15 cellular contexts compared by ENCODE assay signal in genomic region chr2:49988301-49988700, GRCh38.
DNase-seq lines count a peak whose midpoint lies in the region; TF ChIP-seq lines count a peak whose summit lies in the region.
"Had no signal": no experiment of that assay in that cellular context is flagged by ENCODE, and none has a peak within 500 bp of the region (broad histone marks: within the 10 kb centered on the region; RNA-seq: fewer than 3 reads in every experiment).

No MANE protein-coding gene starts in this region.

- H3K27ac ChIP-seq in colonic mucosa, result no peak overlapping the region
- H3K27ac ChIP-seq: C4-2B had no signal

- H3K4me3 Mint-ChIP-seq in nephron, result peak overlapping the region in 1 of 3 experiments; percentile 30
- H3K4me3 Mint-ChIP-seq: CD4-positive, alpha-beta memory T cell; GM23338; IgD-negative memory B cell had no signal

- peaks cover 4% of the 10 kb centered on the region for H3K36me3 Mint-ChIP-seq in nephron (ENCODE audit: low read depth)
- H3K36me3 Mint-ChIP-seq: CD4-positive, alpha-beta memory T cell; IgD-negative memory B cell had no signal

- H3K4me3 ChIP-seq in kidney epithelial cell (ENCODE audit: low read depth, low read length) (no peak overlapping the region), colonic mucosa (no peak overlapping the region)
- H3K4me3 ChIP-seq: GM23338 had no signal

- DNase-seq in ACHN, result peak; percentile 61
- peak; percentile 70 for DNase-seq in NCI-H146 (lab: John Stamatoyannopoulos, UW)
- peak; percentile 37 for DNase-seq in kidney epithelial cell (ENCODE audit: low read depth)
- no peak for DNase-seq in pons (ENCODE audit: low spot score)
- no peak for DNase-seq in cortex of kidney (lab: John Stamatoyannopoulos, UW)
- no peak for DNase-seq in stimulated activated CD4-positive, alpha-beta T cell treated with anti-CD3 and anti-CD28 coated beads, Interleukin-12 subunit alpha, Interleukin-12 subunit beta, amount 100 ng/mL, for 4 hours
- no peak for DNase-seq in colonic mucosa
- DNase-seq: BE2C; CD4-positive, alpha-beta memory T cell; COR-L47; H7 had no signal

- peak overlapping the region; percentile 83 to 96 (median 94) for H3K27ac Mint-ChIP-seq in nephron
- H3K27ac Mint-ChIP-seq: CD4-positive, alpha-beta memory T cell; GM23338; IgD-negative memory B cell had no signal

- no peaks in the 10 kb centered on the region for H3K27me3 Mint-ChIP-seq in nephron (ENCODE audit: low read depth)
- H3K27me3 Mint-ChIP-seq: CD4-positive, alpha-beta memory T cell had no signal

- intact Hi-C loops in colonic mucosa (cut with DNase I), result no loop called here

- H3K9me3 ChIP-seq in colonic mucosa, result no peaks in the 10 kb centered on the region
- H3K9me3 ChIP-seq: BE2C had no signal

- no peak for TF ChIP-seq CTCF in kidney epithelial cell (IDR thresholded peaks at IDR 0.05; ENCODE audit: insufficient read depth, low read length, poor library complexity, severe bottlenecking)
- no peak for TF ChIP-seq CTCF in nephron (IDR thresholded peaks at IDR 0.05; ENCODE audit: unreplicated experiment in 3 of 3)
- no peak for TF ChIP-seq CTCF in colonic mucosa (IDR thresholded peaks at IDR 0.05)

- H3K27me3 ChIP-seq in kidney epithelial cell (ENCODE audit: control insufficient read depth, insufficient read depth, low read length) (no peaks in the 10 kb centered on the region), colonic mucosa (no peaks in the 10 kb centered on the region)
- H3K27me3 ChIP-seq: BE2C had no signal

- H3K4me1 Mint-ChIP-seq in nephron, result no peaks in the 10 kb centered on the region
- H3K4me1 Mint-ChIP-seq: CD4-positive, alpha-beta memory T cell; IgD-negative memory B cell had no signal

- peaks cover 27% of the 10 kb centered on the region for H3K9me3 Mint-ChIP-seq in nephron

- no peak overlapping the region for H3K9ac ChIP-seq in colonic mucosa (ENCODE audit: low read depth in 2 of 2, low read length in 2 of 2)

- H3K4me1 ChIP-seq in colonic mucosa, result no peaks in the 10 kb centered on the region
- H3K4me1 ChIP-seq: BE2C had no signal

- H3K36me3 ChIP-seq in kidney epithelial cell (ENCODE audit: control insufficient read depth, insufficient read depth, low read length) (no peaks in the 10 kb centered on the region), colonic mucosa (no peaks in the 10 kb centered on the region)
- H3K36me3 ChIP-seq: BE2C had no signal

- in situ Hi-C loops in ACHN (cut with HindIII; ENCODE audit: low pct_ligation_motif_present, low pct_unique_long_range_greater_than_20kb, low sequenced_read_pairs), result no loop called here

Comparison
In these comparisons a context has a peak if more than half of its experiments do, and no peak if none do; other contexts are left out.
1. DNase-seq: peak in ACHN (single experiment), NCI-H146 (single experiment) and kidney epithelial cell (single experiment); none in pons (single experiment), cortex of kidney (single experiment), stimulated activated CD4-positive, alpha-beta T cell treated with anti-CD3 and anti-CD28 coated beads, Interleukin-12 subunit alpha, Interleukin-12 subunit beta, amount 100 ng/mL, for 4 hours (single experiment) and colonic mucosa (single experiment).